ENCODE assay signal across 28 cellular contexts in the genomic region with DNA sequence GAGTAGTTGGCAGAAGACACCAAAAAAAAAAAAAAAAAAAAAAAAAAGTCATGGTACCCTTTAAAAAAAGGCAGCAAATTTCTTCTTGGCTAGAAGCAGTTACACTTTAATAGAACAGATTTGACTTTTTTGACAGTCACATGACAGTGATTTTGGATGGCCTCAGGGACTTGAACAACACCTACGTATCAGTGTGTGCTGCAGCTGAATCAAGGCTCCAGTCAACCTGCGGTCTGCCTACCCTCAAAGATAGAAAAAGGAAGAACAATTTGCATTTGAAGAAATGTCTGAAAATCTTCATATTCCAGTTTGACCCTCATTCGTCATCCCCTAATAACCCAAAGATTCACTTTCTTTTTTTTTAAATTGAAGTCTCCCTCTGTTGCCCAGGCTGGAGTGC. TPM values are rescaled to one million over a fixed set of nuclear protein-coding genes. Genes with fewer than 3 reads are reported as not detected.
DNase-seq lines count a peak whose midpoint lies in the region; ATAC-seq, FAIRE-seq and TF ChIP-seq lines count a peak whose summit lies in the region.
"Had no signal": no experiment of that assay in that cellular context is flagged by ENCODE, and none has a peak within 500 bp of the region (broad histone marks: within the 10 kb centered on the region; RNA-seq: fewer than 3 reads in every experiment).

No MANE protein-coding gene starts in this region.

- peaks cover 17% of the 10 kb centered on the region for H3K4me1 Mint-ChIP-seq in stimulated activated memory B cell treated with anti-CD40 and anti-IgM and Interleukin-4, amounts not matched to agents 10 μg/mL and 1 μg/mL and 100 μg/mL, for 72 hours
- H3K4me1 Mint-ChIP-seq: T-cell had no signal

- no peaks in the 10 kb centered on the region for H3K9me3 ChIP-seq in GM12878 (replicated peaks; ENCODE audit: control insufficient read depth, insufficient read depth, low read length)
- H3K9me3 ChIP-seq: A549, Caco-2, SJSA1 had no signal

- H3K27me3 Mint-ChIP-seq in stimulated activated memory B cell treated with anti-CD40 and anti-IgM and Interleukin-4, amounts not matched to agents 10 μg/mL and 1 μg/mL and 100 μg/mL, for 72 hours: no peaks in the 10 kb centered on the region
- H3K27me3 Mint-ChIP-seq: IgD-negative memory B cell had no signal

- SMC1A ChIA-PET in GM12878 (lab: Charles Lee; ENCODE audit: uncharacterized antibody, unreplicated experiment): interaction anchor here (0.8 to 1.3 kb wide), 3 partner anchors 17 to 208 kb away, joined by 3 read pairs; no protein-coding TSS in a partner anchor

- FAIRE-seq in GM12878 (lab: Jason Lieb, UNC): no peak
- FAIRE-seq: A549, G401.6, GM12891, H54 had no signal

- no peaks in the 10 kb centered on the region for H3K9me3 Mint-ChIP-seq in stimulated activated memory B cell treated with anti-CD40 and anti-IgM and Interleukin-4, amounts not matched to agents 10 μg/mL and 1 μg/mL and 100 μg/mL, for 72 hours
- H3K9me3 Mint-ChIP-seq: CD8-positive, alpha-beta T cell; IgD-negative memory B cell; T-cell had no signal

- H2AFZ ChIP-seq in GM12878 (ENCODE audit: control insufficient read depth, low read depth, low read length): no peak overlapping the region

- DNase-seq in GM12878 (ENCODE audit: low read depth, low spot score) (no peak), midbrain (lab: John Stamatoyannopoulos, UW) (no peak), inferior parietal cortex (ENCODE audit: extremely low spot score) (no peak)
- DNase-seq: AML-193; C1 segment of cervical spinal cord; Caco-2; CD8-positive, alpha-beta T cell; Karpas-422; NCI-H1092 treated with DMSO at 0.1 percent for 48 hours; NCI-H1436; NCI-H187 treated with DMSO at 0.1 percent for 48 hours; NCI-H446; NCI-H526; NCI-H82; NK-92 treated with Interleukin-12 subunit alpha and Interleukin-12 subunit beta, amount 100 ng/mL, for 24 hours; PC-3; T-cell had no signal

- POLR2A ChIA-PET in GM12878 (lab: Charles Lee): no interaction called here

- no peak overlapping the region for H3K9ac ChIP-seq in GM12878 (ENCODE audit: control insufficient read depth, insufficient read depth, low read length)

- H3K4me3 Mint-ChIP-seq in stimulated activated memory B cell treated with anti-CD40 and anti-IgM and Interleukin-4, amounts not matched to agents 10 μg/mL and 1 μg/mL and 100 μg/mL, for 72 hours: no peak overlapping the region
- H3K4me3 Mint-ChIP-seq: CD8-positive, alpha-beta T cell; T-cell had no signal

- TF ChIP-seq CTCF in GM12878 (IDR thresholded peaks at IDR 0.05 in 2 of 3, conservative IDR thresholded peaks at IDR 0.05 in 1 of 3; ENCODE audit: control insufficient read depth in 2 of 3, extremely low read depth in 1 of 3, insufficient read depth in 1 of 3, low read depth in 3 of 3, low read length in 3 of 3): no peak

- TF ChIP-seq EP300 in GM12878 (IDR thresholded peaks at IDR 0.05; ENCODE audit: borderline replicate concordance in 1 of 2, control insufficient read depth in 1 of 2, low read depth in 2 of 2, low read length in 2 of 2): no peak

- no peak for TF ChIP-seq POLR2A in GM12878 (IDR thresholded peaks at IDR 0.05; ENCODE audit: low read depth, low read length)

- no peak for TF ChIP-seq RAD21 in GM12878 (IDR thresholded peaks at IDR 0.05; ENCODE audit: insufficient read depth, low read depth, low read length)

- H3K36me3 ChIP-seq in GM12878 (ENCODE audit: control insufficient read depth in 2 of 2, insufficient read depth in 2 of 2, low read length in 1 of 2): no peaks in the 10 kb centered on the region
- H3K36me3 ChIP-seq: SJSA1 had no signal

- H3K4me2 ChIP-seq in GM12878 (ENCODE audit: control insufficient read depth, insufficient read depth): no peak overlapping the region
- H3K4me2 ChIP-seq: A549 had no signal

- no peaks in the 10 kb centered on the region for H4K20me1 ChIP-seq in GM12878 (ENCODE audit: control insufficient read depth, insufficient read depth)

- intact Hi-C loops in GM12878 (cut with micrococcal nuclease; ENCODE audit: unreplicated experiment): loop anchor here (10.0 kb wide), 1 partner anchor 393 kb away; no protein-coding TSS in a partner anchor

- H3K79me2 ChIP-seq in GM12878 (ENCODE audit: control insufficient read depth, insufficient read depth, low read length): no peaks in the 10 kb centered on the region

- no peak overlapping the region for H3K27ac ChIP-seq in GM12878 (ENCODE audit: control insufficient read depth, insufficient read depth)
- H3K27ac ChIP-seq: A549, SJSA1 had no signal

- peak; percentile 54 for ATAC-seq in GM18861 (IDR thresholded peaks at IDR 0.05; ENCODE audit: unreplicated experiment)
- ATAC-seq in HG02885 (IDR thresholded peaks at IDR 0.05; ENCODE audit: poor library complexity, unreplicated experiment): peak; percentile 60
- ATAC-seq in GM12878: peak; percentile 38; the same call in 1 of the 3 replicates
- peak; percentile 81 for ATAC-seq in stimulated activated memory B cell treated with anti-CD40 and anti-IgM and Interleukin-4, amounts not matched to agents 10 μg/mL and 1 μg/mL and 100 μg/mL, for 72 hours
- no peak for ATAC-seq in GM21390 (IDR thresholded peaks at IDR 0.05; ENCODE audit: unreplicated experiment)
- ATAC-seq: A549; CD8-positive, alpha-beta T cell; PC-3; Right ventricle myocardium inferior; T-cell had no signal

- CTCF ChIA-PET in GM12878 (lab: Yijun Ruan, JAX): interaction anchor here (0.6 to 5.5 kb wide), 6 partner anchors 32 to 390 kb away, joined by 3 to 45 read pairs (median 4); no protein-coding TSS in a partner anchor

- H3K27me3 ChIP-seq in GM12878 (replicated peaks in 1 of 2; ENCODE audit: control insufficient read depth in 2 of 2, insufficient read depth in 2 of 2, low read length in 1 of 2): no peaks in the 10 kb centered on the region

- H3K36me3 Mint-ChIP-seq in stimulated activated memory B cell treated with anti-CD40 and anti-IgM and Interleukin-4, amounts not matched to agents 10 μg/mL and 1 μg/mL and 100 μg/mL, for 72 hours: no peaks in the 10 kb centered on the region
- H3K36me3 Mint-ChIP-seq: CD8-positive, alpha-beta T cell; T-cell had no signal

- RAD21 ChIA-PET in GM12878 (lab: Charles Lee; ENCODE audit: unreplicated experiment): interaction anchor here (1.0 kb wide), 1 partner anchor 208 kb away, joined by 4 read pairs; no protein-coding TSS in a partner anchor

- no peak overlapping the region for H3K27ac Mint-ChIP-seq in stimulated activated memory B cell treated with anti-CD40 and anti-IgM and Interleukin-4, amounts not matched to agents 10 μg/mL and 1 μg/mL and 100 μg/mL, for 72 hours
- H3K27ac Mint-ChIP-seq: CD8-positive, alpha-beta T cell; IgD-negative memory B cell; T-cell had no signal

- 3% methylated on average over 3 of the region's 3 CpGs for WGBS in GM12878 (ENCODE audit: insufficient coverage, insufficient replicate concordance, low lambda C conversion rate, missing lambda C conversion rate)

- H3K4me3 ChIP-seq in GM12878: no peak overlapping the region
- H3K4me3 ChIP-seq: A549, SJSA1 had no signal

- H3K4me1 ChIP-seq in GM12878 (ENCODE audit: control insufficient read depth, insufficient read depth, low read length): no peaks in the 10 kb centered on the region
- H3K4me1 ChIP-seq: A549, Caco-2, SJSA1 had no signal

- no TSS peak for BruUV-seq in GM12878 (replicated peaks; lab: Mats Ljungman, UMichigan)

- in situ Hi-C loops in GM12878 (cut with MboI): no loop called here

TF ChIP-seq in GM12878, 131 proteins besides CTCF, POLR2A, EP300 and RAD21:
- TF ChIP-seq ZNF384 (IDR thresholded peaks at IDR 0.05; ENCODE audit: borderline replicate concordance, low read depth, low read length) (no peak), STAT1 (conservative IDR thresholded peaks at IDR 0.05) (no peak), CBX5 (IDR thresholded peaks at IDR 0.05; ENCODE audit: low read depth) (no peak)
TF ChIP-seq in GM12878: peak in this region for 0.

RNA-seq across cellular contexts. Expression of a gene that starts 53.9 kb away (rescaled TPM):
- 439 and 462 TPM in 2 replicates for total RNA-seq in GM12878 (2013; cell fraction: nucleolus; rRNA removed)
- 88.1 and 113 TPM in 2 replicates for total RNA-seq in GM12878 (2014; rRNA removed)
- total RNA-seq in GM12878 (2014; rRNA removed; fragmentation: Illumina TruSeq; extraction: Trizol): 158 and 173 TPM in 2 replicates
- 164 and 174 TPM in 2 replicates for total RNA-seq in GM12878 (2021)
- 27.8 TPM for polyA plus RNA-seq in GM12878 (2011; ENCODE audit: low read depth)
- polyA plus RNA-seq in GM12878 (2011; rRNA removed): 82.0 and 136 TPM in 2 replicates
- 28.3 and 34.4 TPM in 2 replicates for polyA plus RNA-seq in GM12878 (2011; cell fraction: cytosol; rRNA removed)
- 41.5 and 94.7 TPM in 2 replicates for polyA plus RNA-seq in GM12878 (2011; cell fraction: nucleus; rRNA removed)
- polyA plus RNA-seq in GM12878 (2012): 55.6 and 89.6 TPM in 2 replicates
- 75.8 and 104 TPM in 2 replicates for polyA plus RNA-seq in GM12878 (2014; fragmentation: Illumina TruSeq; extraction: Trizol)
- 10 to 100 TPM; 48.2 to 65.8 TPM for polyA plus RNA-seq in GM12878 (2014; fragmentation: Nextera tagmentation; extraction: Ambion mirVana)
- polyA plus RNA-seq in GM12878 (2014; rRNA removed): 56.8 and 77.8 TPM in 2 replicates
- 100 to 1,000 TPM; 145 to 171 TPM for polyA plus RNA-seq in GM12878 (2016; fragmentation: Nextera tagmentation; extraction: Ambion mirVana)
- 154 and 263 TPM in 2 replicates for polyA minus RNA-seq in GM12878 (2011; rRNA and poly(A)+ RNA removed)
- 97.2 and 107 TPM in 2 replicates for polyA minus RNA-seq in GM12878 (2011; cell fraction: cytosol; rRNA and poly(A)+ RNA removed)
- polyA minus RNA-seq in GM12878 (2011; cell fraction: nucleus; rRNA and poly(A)+ RNA removed): 157 and 218 TPM in 2 replicates
